9 cellular contexts compared by ENCODE assay signal in genomic region chr22:27801616-27802388, GRCh38. TPM values are rescaled to one million over a fixed set of nuclear protein-coding genes. Genes with fewer than 3 reads are reported as not detected.
DNase-seq lines count a peak whose midpoint lies in the region; ATAC-seq, FAIRE-seq and TF ChIP-seq lines count a peak whose summit lies in the region.
"Had no signal": no experiment of that assay in that cellular context is flagged by ENCODE, and none has a peak within 500 bp of the region (broad histone marks: within the 10 kb centered on the region; RNA-seq: fewer than 3 reads in every experiment).

Gene MN1 (minus strand): TSS chr22:27801756. CDS start chr22:27800543, 1,213 bp downstream.

- ATAC-seq in HepG2: peak; percentile 28
- ATAC-seq in HG03108 (IDR thresholded peaks at IDR 0.05; ENCODE audit: unreplicated experiment): no peak

- CTCF ChIA-PET in HepG2 (lab: Yijun Ruan, JAX; ENCODE audit: low intra/inter-chr PET ratio, low total read pairs): no interaction called here

- H3K4me3 ChIP-seq in duodenal mucosa (ENCODE audit: low read depth in 1 of 2, low read length in 2 of 2) (peak within 1 kb of the TSS; percentile 70 to 73), HepG2 (replicated peaks in 1 of 3; ENCODE audit: insufficient read depth in 1 of 3, low read depth in 2 of 3, low read length in 3 of 3) (peak within 1 kb of the TSS; percentile 45 to 60 (median 53); a peak in 5 of 6 replicates)

- peak within 1 kb of the TSS; percentile 42 for H3K27ac ChIP-seq in duodenal mucosa (ENCODE audit: low read depth, low read length)
- H3K27ac ChIP-seq in HepG2 (ENCODE audit: extremely low read length, insufficient read depth, low read length): no peak within 1 kb of the TSS
- H3K27ac ChIP-seq: neutrophil had no signal

- no peak for TF ChIP-seq RAD21 in HepG2 (CRISPR knock-in tag; IDR thresholded peaks at IDR 0.05)

- TF ChIP-seq EP300 in HepG2 (IDR thresholded peaks at IDR 0.05; ENCODE audit: low read depth in 2 of 2, low read length in 2 of 2) (no peak), HepG2 (CRISPR knock-in tag; IDR thresholded peaks at IDR 0.05; ENCODE audit: borderline replicate concordance) (no peak)

- POLR2A ChIA-PET in HepG2 (lab: Yijun Ruan, JAX): no interaction called here

- no peak for TF ChIP-seq POLR2A in HepG2 (IDR thresholded peaks at IDR 0.05; ENCODE audit: insufficient read depth in 1 of 2, low read depth in 2 of 2, low read length in 2 of 2)

- 12% methylated on average over 21 of the region's 61 CpGs for WGBS in HepG2 (ENCODE audit: low lambda C conversion rate)

- H3K27me3 ChIP-seq in duodenal mucosa (ENCODE audit: control insufficient read depth in 1 of 2, insufficient read depth in 2 of 2, low read length in 2 of 2) (peaks cover 14 to 21% of the 10 kb centered on the region in 2 donors), HepG2 (ENCODE audit: control insufficient read depth in 1 of 2, insufficient read depth in 2 of 2, low read length in 2 of 2) (peaks cover 7 to 70% of the 10 kb centered on the region in 2 experiments; a peak in 4 of 5 replicates)

- H3K36me3 ChIP-seq in duodenal mucosa (ENCODE audit: control insufficient read depth in 1 of 2, insufficient read depth in 2 of 2, low read length in 2 of 2) (no peaks in the 10 kb centered on the region), HepG2 (replicated peaks in 1 of 2; ENCODE audit: control insufficient read depth in 1 of 2, insufficient read depth in 2 of 2, low read length in 2 of 2) (no peaks in the 10 kb centered on the region)
- H3K36me3 ChIP-seq: neutrophil had no signal

- peak within 1 kb of the TSS; percentile 57 for H3K4me2 ChIP-seq in HepG2 (ENCODE audit: low read depth, low read length)

- in situ Hi-C loops in HepG2 (cut with HindIII; ENCODE audit: extremely low pct_ligation_motif_present, low pct_unique_long_range_greater_than_20kb): loop anchor here (5.0 to 25.0 kb wide), 2 partner anchors 395 to 1040 kb away; no protein-coding TSS in a partner anchor

- H2AFZ ChIP-seq in HepG2 (ENCODE audit: low read length): no peak within 1 kb of the TSS

- FAIRE-seq in HepG2 (lab: Jason Lieb, UNC): no peak

- H3K9me3 ChIP-seq in duodenal mucosa (ENCODE audit: control insufficient read depth in 1 of 2, low read length in 2 of 2) (no peaks in the 10 kb centered on the region), HepG2 (ENCODE audit: low read length) (no peaks in the 10 kb centered on the region)
- H3K9me3 ChIP-seq: neutrophil had no signal

- DNase-seq in 8988T: peak; percentile 81
- DNase-seq in HK-2 (ENCODE audit: unreplicated experiment): peak; percentile 24
- peak; percentile 31 to 35 for DNase-seq in activated CD4-positive, alpha-beta T cell treated with anti-CD3 and anti-CD28 coated beads, Interleukin-2, amount 50 U/mL, for 24 hours (ENCODE audit: low read depth in 1 of 2, low spot score in 1 of 2)
- no peak for DNase-seq in HepG2 (ENCODE audit: low spot score)
- peak; percentile 57 to 63 for DNase-seq in stimulated activated CD4-positive, alpha-beta T cell treated with anti-CD3 and anti-CD28 coated beads, Interleukin-2, amount 100 ng/mL, for 24 hours
- DNase-seq in SHP77 (lab: John Stamatoyannopoulos, UW): no peak

- intact Hi-C loops in HepG2 (cut with micrococcal nuclease; ENCODE audit: unreplicated experiment): loop anchor here (5.0 kb wide), 2 partner anchors 170 to 965 kb away; no protein-coding TSS in a partner anchor

- no TSS peak for BruUV-seq in HepG2 (replicated peaks; lab: Mats Ljungman, UMichigan)

- peaks cover 0 to 16% of the 10 kb centered on the region in 2 donors for H3K4me1 ChIP-seq in duodenal mucosa (ENCODE audit: control insufficient read depth in 1 of 2, insufficient read depth in 2 of 2, low read length in 2 of 2)
- peaks cover 5% of the 10 kb centered on the region; the same call in 1 of the 2 replicates for H3K4me1 ChIP-seq in HepG2 (ENCODE audit: insufficient read depth, low read length)

- peaks cover 4% of the 10 kb centered on the region; the same call in 1 of the 2 replicates for H4K20me1 ChIP-seq in HepG2 (ENCODE audit: insufficient read depth, low read length)

- H3K9ac ChIP-seq in duodenal mucosa (ENCODE audit: low read depth in 1 of 2, low read length in 2 of 2) (peak within 1 kb of the TSS in 1 of 2 donors; percentile 25), HepG2 (ENCODE audit: insufficient read depth, low read depth, low read length) (no peak within 1 kb of the TSS)

- no peaks in the 10 kb centered on the region for H3K79me2 ChIP-seq in HepG2 (ENCODE audit: insufficient read depth, low read length)

- no peak for TF ChIP-seq CTCF in HepG2 (CRISPR knock-in tag; IDR thresholded peaks at IDR 0.05)

TF ChIP-seq in HepG2, 621 proteins besides CTCF, POLR2A, EP300 and RAD21:
- TF ChIP-seq ZNF276 (CRISPR knock-in tag; IDR thresholded peaks at IDR 0.05; ENCODE audit: low read depth) (peak; percentile 100), ARID5B (CRISPR knock-in tag; IDR thresholded peaks at IDR 0.05) (no peak), NFRKB (IDR thresholded peaks at IDR 0.05) (no peak), HNRNPLL (IDR thresholded peaks at IDR 0.05; ENCODE audit: low read depth, low read length, poor library complexity, severe bottlenecking) (peak; percentile 11), NFYB (CRISPR knock-in tag; IDR thresholded peaks at IDR 0.05) (0 out of 2 replicates have a peak, but pooled peaks have one; percentile 12), ZSCAN9 (CRISPR knock-in tag; IDR thresholded peaks at IDR 0.05; ENCODE audit: borderline replicate concordance) (no peak)
TF ChIP-seq in HepG2: peak in this region for 3.

RNA-seq across cellular contexts. Expression of gene MN1, which starts in this region (rescaled TPM):
- total RNA-seq in HepG2 (2016; rRNA removed; fragmentation: Illumina TruSeq; extraction: Trizol): not detected in 2 replicates
- total RNA-seq in HepG2 (2016; cell fraction: cytosol; rRNA removed; fragmentation: Illumina TruSeq; extraction: Trizol; ENCODE audit: low read depth): not detected in 2 replicates
- 0.02 TPM in 1 of 2 replicates, not detected in the other for total RNA-seq in HepG2 (2016; cell fraction: insoluble cytoplasmic fraction; rRNA removed; fragmentation: Illumina TruSeq; extraction: Trizol)
- total RNA-seq in HepG2 (2016; cell fraction: membrane; rRNA removed; fragmentation: Illumina TruSeq; extraction: Trizol): not detected in 2 replicates
- total RNA-seq in HepG2 (2016; cell fraction: nucleus; rRNA removed; fragmentation: Illumina TruSeq; extraction: Trizol): not detected in 2 replicates
- polyA plus RNA-seq in HepG2 (2011; rRNA removed): 0.01 and 0.09 TPM in 2 replicates
- 0.01 and 0.03 TPM in 2 replicates for polyA plus RNA-seq in HepG2 (2011; cell fraction: cytosol; rRNA removed)
- 0.03 and 0.05 TPM in 2 replicates for polyA plus RNA-seq in HepG2 (2011; cell fraction: nucleus; rRNA removed)
- polyA plus RNA-seq in HepG2 (2012): 0.03 and 0.04 TPM in 2 replicates
- polyA plus RNA-seq in HepG2 (2016; cell fraction: cytosol; fragmentation: Illumina TruSeq; extraction: Trizol; ENCODE audit: low read depth): not detected in 2 replicates
- polyA plus RNA-seq in HepG2 (2016; cell fraction: insoluble cytoplasmic fraction; fragmentation: Illumina TruSeq; extraction: Trizol; ENCODE audit: low read depth): not detected in 2 replicates
- polyA plus RNA-seq in HepG2 (2016; cell fraction: membrane; fragmentation: Illumina TruSeq; extraction: Trizol; ENCODE audit: low read depth): not detected in 2 replicates
- polyA plus RNA-seq in HepG2 (2016; cell fraction: nucleus; fragmentation: Illumina TruSeq; extraction: Trizol; ENCODE audit: insufficient read depth, low read depth): 0.11 TPM in 1 of 2 replicates, not detected in the other
- polyA minus RNA-seq in HepG2 (2011; rRNA and poly(A)+ RNA removed; ENCODE audit: low replicate concordance): 0.44 and 10.0 TPM in 2 replicates
- polyA minus RNA-seq in HepG2 (2011; cell fraction: cytosol; rRNA and poly(A)+ RNA removed): not detected in 2 replicates
- polyA minus RNA-seq in HepG2 (2011; cell fraction: nucleus; rRNA and poly(A)+ RNA removed): under 0.01 and 0.13 TPM in 2 replicates

Comparison
In these comparisons a context has a peak if more than half of its experiments do, and no peak if none do; other contexts are left out.
1. DNase-seq: peak in 8988T (single experiment), HK-2 (single experiment), activated CD4-positive, alpha-beta T cell treated with anti-CD3 and anti-CD28 coated beads, Interleukin-2, amount 50 U/mL, for 24 hours (2 of 2) and stimulated activated CD4-positive, alpha-beta T cell treated with anti-CD3 and anti-CD28 coated beads, Interleukin-2, amount 100 ng/mL, for 24 hours (2 of 2); none in HepG2 (single experiment) and SHP77 (0 of 2).